8 cellular contexts compared by ENCODE assay signal in genomic region chr6:8983202-8983688, GRCh38.
DNase-seq lines count a peak whose midpoint lies in the region; ATAC-seq, FAIRE-seq and TF ChIP-seq lines count a peak whose summit lies in the region.

No MANE protein-coding gene starts in this region.

- H3K36me3 Mint-ChIP-seq in T-helper 2 cell treated with Interferon-gamma antibody and Interleukin-4, amounts not matched to agents 5 μg/mL and 100 μg/mL, for 36 hours (ENCODE audit: low read depth): no peaks in the 10 kb centered on the region

- TF ChIP-seq POLR2A in body of pancreas (IDR thresholded peaks at IDR 0.05): no peak

- 1 to 5% methylated on average over 10 of the region's 10 CpGs for WGBS in body of pancreas, 2 donors

- DNase-seq in GM18507 (ENCODE audit: extremely low spot score, insufficient read length, low read depth): peak; percentile 12
- peak; percentile 58 for DNase-seq in NCI-H1694 (lab: John Stamatoyannopoulos, UW)
- DNase-seq in T-helper 2 cell treated with Interferon-gamma antibody and Interleukin-4, amounts not matched to agents 5 μg/mL and 100 μg/mL, for 36 hours (ENCODE audit: low spot score): peak; percentile 23
- DNase-seq in body of pancreas: peak; percentile 52 to 70 (median 56)
- peak; percentile 81 for DNase-seq in iPS-NIHi11 (ENCODE audit: low spot score)
- DNase-seq in stimulated activated CD4-positive, alpha-beta T cell treated with anti-CD3 and anti-CD28 coated beads, Interleukin-12 subunit alpha, Interleukin-12 subunit beta, amount 100 ng/mL, for 24 hours (ENCODE audit: low read depth in 2 of 2): peak; percentile 24 to 41

- H3K27me3 ChIP-seq in body of pancreas: no peaks in the 10 kb centered on the region

- no peaks in the 10 kb centered on the region for H3K36me3 ChIP-seq in body of pancreas (replicated peaks in 1 of 2; ENCODE audit: insufficient read depth in 1 of 2, low read depth in 2 of 2)

- H3K9me3 ChIP-seq in body of pancreas: no peaks in the 10 kb centered on the region

- H3K27ac Mint-ChIP-seq in T-helper 2 cell treated with Interferon-gamma antibody and Interleukin-4, amounts not matched to agents 5 μg/mL and 100 μg/mL, for 36 hours: no peak overlapping the region

- FAIRE-seq in A204.1 (lab: Jason Lieb, UNC) (peak; percentile 40), GM18507 (lab: Jason Lieb, UNC) (peak; percentile 75)

- H3K4me1 Mint-ChIP-seq in T-helper 2 cell treated with Interferon-gamma antibody and Interleukin-4, amounts not matched to agents 5 μg/mL and 100 μg/mL, for 36 hours (ENCODE audit: low read depth): no peaks in the 10 kb centered on the region

- no peak overlapping the region for H3K27ac ChIP-seq in body of pancreas

- H3K9me3 Mint-ChIP-seq in T-helper 2 cell treated with Interferon-gamma antibody and Interleukin-4, amounts not matched to agents 5 μg/mL and 100 μg/mL, for 36 hours: no peaks in the 10 kb centered on the region

- peak; percentile 77 to 99 (median 90) for TF ChIP-seq CTCF in body of pancreas (IDR thresholded peaks at IDR 0.05)

- peaks cover 3% of the 10 kb centered on the region for H3K27me3 Mint-ChIP-seq in T-helper 2 cell treated with Interferon-gamma antibody and Interleukin-4, amounts not matched to agents 5 μg/mL and 100 μg/mL, for 36 hours (ENCODE audit: low read depth)

- ATAC-seq in HG02938 (IDR thresholded peaks at IDR 0.05; ENCODE audit: unreplicated experiment) (peak; percentile 97), body of pancreas (peak; percentile 86)

- no peak overlapping the region for H3K4me3 ChIP-seq in body of pancreas

- peaks cover 6% of the 10 kb centered on the region for H3K4me1 ChIP-seq in body of pancreas

- intact Hi-C loops in body of pancreas (cut with DNase I): loop anchor here (10.0 kb wide), 2 partner anchors 432 to 1452 kb away; no protein-coding TSS in a partner anchor

- H3K4me3 Mint-ChIP-seq in T-helper 2 cell treated with Interferon-gamma antibody and Interleukin-4, amounts not matched to agents 5 μg/mL and 100 μg/mL, for 36 hours: no peak overlapping the region

Comparison
In these comparisons a context has a peak if more than half of its experiments do, and no peak if none do; other contexts are left out.
1. DNase-seq: peak in every context shown above with its lines; median percentile 81 in iPS-NIHi11; 58 in NCI-H1694; 56 in body of pancreas; 32 in stimulated activated CD4-positive, alpha-beta T cell treated with anti-CD3 and anti-CD28 coated beads, Interleukin-12 subunit alpha, Interleukin-12 subunit beta, amount 100 ng/mL, for 24 hours; 23 in T-helper 2 cell treated with Interferon-gamma antibody and Interleukin-4, amounts not matched to agents 5 μg/mL and 100 μg/mL, for 36 hours; 12 in GM18507.